Comparison of ENCODE assay signal across 21 cellular contexts in genomic region chr1:221706191-221706590, GRCh38.
"Had no signal": no experiment of that assay in that cellular context is flagged by ENCODE, and none has a peak within 500 bp of the region (broad histone marks: within the 10 kb centered on the region; RNA-seq: fewer than 3 reads in every experiment).

No MANE protein-coding gene starts in this region.

- H3K9me3 ChIP-seq: adrenal gland, breast epithelium, lower lobe of right lung, suprapubic skin, vagina had no signal

- H3K4me3 ChIP-seq: adrenal gland, breast epithelium, lower lobe of right lung, suprapubic skin, vagina had no signal

- DNase-seq: activated CD4-positive, alpha-beta memory T cell treated with anti-CD3 and anti-CD28 coated beads, Interleukin-2, amount 10 ng/mL, durations not matched to agents 7 days and 5 days; activated CD4-positive, alpha-beta T cell treated with anti-CD3 and anti-CD28 coated beads for 48 hours; activated CD4-positive, CD25-positive, alpha-beta regulatory T cell; activated naive CD4-positive, alpha-beta T cell treated with anti-CD3 and anti-CD28 coated beads for 36 hours; activated T-cell treated with anti-CD3 and anti-CD28 coated beads, Interleukin-2, amount 50 U/mL, for 24 hours; adrenal gland; cerebellar nuclear complex; cortex of kidney; foreskin fibroblast; glutamatergic neuron; hippocampal formation; islet precursor cell; lower lobe of right lung; nephron progenitor cell; occipital lobe; retina; stimulated activated naive CD4-positive, alpha-beta T cell; trophoblast cell had no signal

- H3K27me3 ChIP-seq: adrenal gland, breast epithelium, suprapubic skin, vagina had no signal

- H3K4me1 ChIP-seq: breast epithelium, vagina had no signal

- H3K36me3 ChIP-seq: adrenal gland, breast epithelium had no signal

- H3K27ac ChIP-seq: adrenal gland, breast epithelium, lower lobe of right lung, suprapubic skin had no signal
